ENCODE assay signal across 30 cellular contexts in the genomic region with DNA sequence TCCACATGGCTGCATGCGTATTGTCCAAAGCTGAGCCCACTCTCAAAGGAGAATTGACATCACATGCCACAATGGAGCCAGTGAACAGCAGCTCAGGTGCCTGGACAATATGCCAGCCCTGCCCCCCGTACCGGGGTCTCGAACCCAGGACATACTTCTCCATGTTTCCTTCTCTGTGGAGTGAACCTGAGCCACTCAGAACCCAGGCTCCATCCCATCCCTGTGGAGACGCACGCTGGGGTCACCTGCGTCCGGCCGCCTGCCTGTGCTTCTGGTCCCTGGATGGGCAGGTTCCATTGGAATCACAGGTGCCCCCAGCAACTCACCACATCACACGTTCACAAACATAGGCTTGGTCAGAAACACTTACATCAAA.
"Had no signal": no experiment of that assay in that cellular context is flagged by ENCODE, and none has a peak within 500 bp of the region (broad histone marks: within the 10 kb centered on the region; RNA-seq: fewer than 3 reads in every experiment).

No MANE protein-coding gene starts in this region.

- H3K79me2 ChIP-seq: hepatocyte had no signal

- H3K9me3 ChIP-seq: colonic mucosa, esophagus muscularis mucosa, left ventricle myocardium inferior, pancreas, tibial artery had no signal

- H3K27me3 ChIP-seq: brain microvascular endothelial cell, colonic mucosa, dorsolateral prefrontal cortex, esophagus muscularis mucosa, hepatocyte, pancreas had no signal

- H3K4me3 Mint-ChIP-seq: activated T-cell treated with anti-CD3 and anti-CD28 coated beads, Interleukin-2, amount 50 U/mL, for 24 hours; activated T-helper 17 cell treated with anti-CD3 and anti-CD28 coated beads, Interleukin-2, amount 50 U/mL, for 72 hours; stimulated activated naive CD8-positive, alpha-beta T cell treated with anti-CD3 and anti-CD28 coated beads, Interleukin-15, Interleukin-2, amounts not matched to agents 100 ng/mL and 50 ng/mL, for 24 hours had no signal

- H3K9me3 Mint-ChIP-seq: activated T-cell treated with anti-CD3 and anti-CD28 coated beads, Interleukin-2, amount 50 U/mL, for 24 hours; activated T-helper 17 cell treated with anti-CD3 and anti-CD28 coated beads, Interleukin-2, amount 50 U/mL, for 72 hours; effector memory CD8-positive, alpha-beta T cell; immature natural killer cell; stimulated activated naive CD8-positive, alpha-beta T cell treated with anti-CD3 and anti-CD28 coated beads, Interleukin-15, Interleukin-2, amounts not matched to agents 100 ng/mL and 50 ng/mL, for 24 hours; T-cell had no signal

- H3K36me3 ChIP-seq: brain microvascular endothelial cell, colonic mucosa, esophagus muscularis mucosa, left ventricle myocardium inferior, pancreas, tibial artery had no signal

- H2AFZ ChIP-seq: hepatocyte had no signal

- H3K27ac ChIP-seq: brain microvascular endothelial cell, colonic mucosa, dorsolateral prefrontal cortex, esophagus muscularis mucosa, hepatocyte, left ventricle myocardium inferior, pancreas, tibial artery, VCaP had no signal

- H3K27ac Mint-ChIP-seq: activated T-cell treated with anti-CD3 and anti-CD28 coated beads, Interleukin-2, amount 50 U/mL, for 24 hours; activated T-helper 17 cell treated with anti-CD3 and anti-CD28 coated beads, Interleukin-2, amount 50 U/mL, for 72 hours; effector memory CD8-positive, alpha-beta T cell; stimulated activated naive CD8-positive, alpha-beta T cell treated with anti-CD3 and anti-CD28 coated beads, Interleukin-15, Interleukin-2, amounts not matched to agents 100 ng/mL and 50 ng/mL, for 24 hours; T-cell; T-helper 2 cell treated with Interferon-gamma antibody and Interleukin-4, amounts not matched to agents 5 μg/mL and 100 μg/mL, for 36 hours had no signal

- H3K4me2 ChIP-seq: hepatocyte had no signal

- H3K27me3 Mint-ChIP-seq: activated T-cell treated with anti-CD3 and anti-CD28 coated beads, Interleukin-2, amount 50 U/mL, for 24 hours; activated T-helper 17 cell treated with anti-CD3 and anti-CD28 coated beads, Interleukin-2, amount 50 U/mL, for 72 hours; stimulated activated naive CD8-positive, alpha-beta T cell treated with anti-CD3 and anti-CD28 coated beads, Interleukin-15, Interleukin-2, amounts not matched to agents 100 ng/mL and 50 ng/mL, for 24 hours; T-cell had no signal

- FAIRE-seq: frontal cortex, pancreas had no signal

- H3K4me3 ChIP-seq: colonic mucosa, dorsolateral prefrontal cortex, esophagus muscularis mucosa, hepatocyte, left ventricle myocardium inferior, pancreas, tibial artery had no signal

- DNase-seq: activated CD4-positive, alpha-beta T cell treated with anti-CD3 and anti-CD28 coated beads, Interleukin-2, amount 50 U/mL, for 1 hour; activated CD4-positive, CD25-positive, alpha-beta regulatory T cell treated with anti-CD3 and anti-CD28 coated beads, Interleukin-2, amount 50 U/mL, for 72 hours; activated CD8-positive, alpha-beta memory T cell treated with anti-CD3 and anti-CD28 coated beads for 24 hours; activated CD8-positive, alpha-beta memory T cell treated with anti-CD3 and anti-CD28 coated beads, Interleukin-2, amount 50 U/mL, for 4 hours; activated T-cell treated with anti-CD3 and anti-CD28 coated beads, Interleukin-2, amount 50 U/mL, for 24 hours; anterior cingulate cortex; brain microvascular endothelial cell; central memory CD4-positive, alpha-beta T cell; colonic mucosa; dorsolateral prefrontal cortex; effector memory CD8-positive, alpha-beta T cell; glutamatergic neuron; immature natural killer cell; kidney glomerular epithelial cell; left ventricle myocardium inferior; mammary epithelial cell; midbrain; stimulated activated CD4-positive, alpha-beta T cell treated with anti-CD3 and anti-CD28 coated beads, Interleukin-1b, Interleukin-23, amount 100 ng/mL, for 48 hours; T-cell; tibial artery had no signal

- ATAC-seq: activated T-helper 17 cell treated with anti-CD3 and anti-CD28 coated beads, Interleukin-2, amount 50 U/mL, for 72 hours; effector memory CD8-positive, alpha-beta T cell; pancreas; right cardiac atrium; SK-N-SH treated with all-trans-retinoic acid at 6 μM for 48 hours; T-cell had no signal

- H3K4me1 ChIP-seq: colonic mucosa, pancreas had no signal
